25 cellular contexts compared by ENCODE assay signal in genomic region chr7:28237368-28237767, GRCh38.
"Had no signal": no experiment of that assay in that cellular context is flagged by ENCODE, and none has a peak within 500 bp of the region (broad histone marks: within the 10 kb centered on the region; RNA-seq: fewer than 3 reads in every experiment).

No MANE protein-coding gene starts in this region.

- H3K36me3 ChIP-seq: right lobe of liver, transverse colon, uterus had no signal

- H3K9me3 Mint-ChIP-seq: activated CD4-positive, alpha-beta memory T cell treated with anti-CD3 and anti-CD28 coated beads, Interleukin-2, amount 10 ng/mL, durations not matched to agents 7 days and 5 days; activated CD4-positive, alpha-beta T cell treated with anti-CD3 and anti-CD28 coated beads, Interleukin-2, amount 10 ng/mL, durations not matched to agents 7 days and 5 days; activated T-cell treated with anti-CD3 and anti-CD28 coated beads, Interleukin-2, amount 50 U/mL, for 24 hours; natural killer cell treated with Interleukin-12 subunit alpha and Interleukin-12 subunit beta and Interleukin-15 and Interleukin-18, amount 100 ng/mL, for 72 hours; T-helper 1 cell treated with Interleukin-12 subunit alpha and Interleukin-12 subunit beta and Interleukin-4 antibody, amounts not matched to agents 30 μg/mL and 1 μg/mL, for 36 hours had no signal

- H3K27ac Mint-ChIP-seq: activated CD4-positive, alpha-beta memory T cell treated with anti-CD3 and anti-CD28 coated beads, Interleukin-2, amount 10 ng/mL, durations not matched to agents 7 days and 5 days; activated CD4-positive, alpha-beta T cell treated with anti-CD3 and anti-CD28 coated beads, Interleukin-2, amount 10 ng/mL, durations not matched to agents 7 days and 5 days; activated naive CD8-positive, alpha-beta T cell treated with anti-CD3 and anti-CD28 coated beads, Interleukin-2, amount 50 U/mL, for 24 hours; activated T-cell treated with anti-CD3 and anti-CD28 coated beads, Interleukin-2, amount 50 U/mL, for 24 hours; natural killer cell treated with Interleukin-12 subunit alpha and Interleukin-12 subunit beta and Interleukin-15 and Interleukin-18, amount 100 ng/mL, for 72 hours; T-helper 1 cell treated with Interleukin-12 subunit alpha and Interleukin-12 subunit beta and Interleukin-4 antibody, amounts not matched to agents 30 μg/mL and 1 μg/mL, for 36 hours had no signal

- H3K9me3 ChIP-seq: mucosa of descending colon, right lobe of liver, transverse colon, uterus had no signal

- H3K4me1 ChIP-seq: right lobe of liver, transverse colon, uterus had no signal

- H3K4me3 Mint-ChIP-seq: activated CD4-positive, alpha-beta memory T cell treated with anti-CD3 and anti-CD28 coated beads, Interleukin-2, amount 10 ng/mL, durations not matched to agents 7 days and 5 days; activated CD4-positive, alpha-beta T cell treated with anti-CD3 and anti-CD28 coated beads, Interleukin-2, amount 10 ng/mL, durations not matched to agents 7 days and 5 days; activated naive CD8-positive, alpha-beta T cell treated with anti-CD3 and anti-CD28 coated beads, Interleukin-2, amount 50 U/mL, for 24 hours; activated T-cell treated with anti-CD3 and anti-CD28 coated beads, Interleukin-2, amount 50 U/mL, for 24 hours; natural killer cell treated with Interleukin-12 subunit alpha and Interleukin-12 subunit beta and Interleukin-15 and Interleukin-18, amount 100 ng/mL, for 72 hours; T-helper 1 cell treated with Interleukin-12 subunit alpha and Interleukin-12 subunit beta and Interleukin-4 antibody, amounts not matched to agents 30 μg/mL and 1 μg/mL, for 36 hours had no signal

- ATAC-seq: activated naive CD8-positive, alpha-beta T cell treated with anti-CD3 and anti-CD28 coated beads, Interleukin-2, amount 50 U/mL, for 24 hours; esophagus mucosa; left lobe of liver; mucosa of descending colon; natural killer cell treated with Interleukin-12 subunit alpha and Interleukin-12 subunit beta and Interleukin-15 and Interleukin-18, amount 100 ng/mL, for 72 hours had no signal

- H3K4me3 ChIP-seq: lung, mucosa of descending colon, right lobe of liver, transverse colon, uterus had no signal

- H3K36me3 Mint-ChIP-seq: natural killer cell treated with Interleukin-12 subunit alpha and Interleukin-12 subunit beta and Interleukin-15 and Interleukin-18, amount 100 ng/mL, for 72 hours had no signal

- H3K27me3 ChIP-seq: right lobe of liver, transverse colon, uterus had no signal

- H3K27ac ChIP-seq: right lobe of liver, transverse colon, uterus had no signal

- DNase-seq: activated CD4-positive, alpha-beta memory T cell treated with anti-CD3 and anti-CD28 coated beads, Interleukin-2, amount 10 ng/mL, durations not matched to agents 7 days and 5 days; activated CD4-positive, alpha-beta T cell treated with anti-CD3 and anti-CD28 coated beads for 1 hour; activated CD4-positive, alpha-beta T cell treated with anti-CD3 and anti-CD28 coated beads, Interleukin-2, amount 10 ng/mL, durations not matched to agents 7 days and 5 days; activated CD8-positive, alpha-beta memory T cell treated with anti-CD3 and anti-CD28 coated beads, Interleukin-2, amount 50 U/mL, for 48 hours; activated gamma-delta T cell; activated naive CD4-positive, alpha-beta T cell treated with anti-CD3 and anti-CD28 coated beads, Interleukin-2, amount 50 U/mL, for 16 hours; activated naive CD8-positive, alpha-beta T cell treated with anti-CD3 and anti-CD28 coated beads, Interleukin-2, amount 50 U/mL, for 24 hours; activated T-cell treated with anti-CD3 and anti-CD28 coated beads, Interleukin-2, amount 50 U/mL, for 24 hours; amygdala; caudate nucleus; cortex of kidney; foreskin fibroblast; kidney glomerular epithelial cell; right lobe of liver; stimulated activated CD4-positive, alpha-beta T cell treated with anti-CD3 and anti-CD28 coated beads, Interleukin-2, amount 100 ng/mL, for 48 hours; stimulated activated naive CD4-positive, alpha-beta T cell treated with Interleukin-2 at 50 U/mL for 16 hours; T-helper 9 cell; transverse colon; uterus had no signal
